Comparison of ENCODE assay signal across 8 cellular contexts in the genomic region with DNA sequence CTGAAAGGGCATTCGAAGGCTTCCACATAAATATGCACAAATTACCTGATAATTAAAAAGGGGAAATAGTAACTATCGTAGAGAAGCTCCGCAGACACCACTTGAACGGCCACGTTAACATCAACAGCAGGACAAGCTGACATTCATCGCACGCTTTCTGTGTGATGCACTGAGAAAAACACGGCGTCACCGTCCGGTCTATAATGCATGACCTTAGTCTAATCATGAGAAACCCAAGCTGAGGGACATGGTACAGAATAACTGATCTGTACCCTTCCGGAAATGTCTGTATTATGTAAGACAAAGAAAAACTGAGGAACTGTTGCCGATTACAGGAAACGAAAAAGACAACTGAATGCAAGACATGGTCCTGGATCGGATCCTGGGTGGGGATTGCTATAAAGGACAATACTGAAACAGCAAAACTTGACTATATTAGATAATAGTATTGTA. TPM values are rescaled to one million over a fixed set of nuclear protein-coding genes. Genes with fewer than 3 reads are reported as not detected.
DNase-seq lines count a peak whose midpoint lies in the region; ATAC-seq, FAIRE-seq and TF ChIP-seq lines count a peak whose summit lies in the region.

No MANE protein-coding gene starts in this region.

- TF ChIP-seq POLR2A in H54 (IDR thresholded peaks at IDR 0.05; ENCODE audit: low read depth, low read length), result no peak

- H3K27ac ChIP-seq in lower lobe of right lung, result peak overlapping the region; percentile 85

- peaks cover 12 to 18% of the 10 kb centered on the region in 2 donors for H3K36me3 Mint-ChIP-seq in CD14-positive monocyte
- peaks cover 41% of the 10 kb centered on the region for H3K36me3 Mint-ChIP-seq in MCF 10A (ENCODE audit: insufficient read depth, unreplicated experiment)

- DNase-seq in CD14-positive monocyte (ENCODE audit: low spot score) (peak; percentile 73), T-helper 2 cell (peak in 3 of 5 experiments; percentile 24 to 69 (median 29)), MCF 10A (ENCODE audit: unreplicated experiment) (no peak), lower lobe of right lung (no peak), H54 (ENCODE audit: insufficient read length, low spot score) (no peak)
- DNase-seq in stimulated activated naive CD8-positive, alpha-beta T cell treated with anti-CD3 and anti-CD28 coated beads, Interleukin-15, amount 100 ng/mL, for 72 hours, result peak in 1 of 2 donors; percentile 79

- CTCF ChIA-PET in MCF 10A (lab: Yijun Ruan, JAX), result interaction anchor here (0.9 to 1.0 kb wide), 2 partner anchors 11 to 231 kb away, joined by 3 to 5 read pairs; no protein-coding TSS in a partner anchor

- peaks cover 28% of the 10 kb centered on the region for H3K36me3 ChIP-seq in lower lobe of right lung

- TF ChIP-seq CTCF in CD14-positive monocyte (IDR thresholded peaks at IDR 0.05) (no peak), MCF 10A (IDR thresholded peaks at IDR 0.05; ENCODE audit: unreplicated experiment) (no peak), lower lobe of right lung (IDR thresholded peaks at IDR 0.05) (no peak)

- H3K27ac Mint-ChIP-seq in CD14-positive monocyte (peak overlapping the region; percentile 95 to 99 (median 98)), MCF 10A (ENCODE audit: low read depth, unreplicated experiment) (peak overlapping the region; percentile 85)
- peak overlapping the region; percentile 99 to 100 for H3K27ac Mint-ChIP-seq in stimulated activated naive CD8-positive, alpha-beta T cell treated with anti-CD3 and anti-CD28 coated beads, Interleukin-15, amount 100 ng/mL, for 72 hours

- BruUV-seq in MCF 10A (replicated peaks; lab: Mats Ljungman, UMichigan), result TSS peak; percentile 72

- H3K4me3 Mint-ChIP-seq in CD14-positive monocyte (peak overlapping the region; percentile 80 to 94), MCF 10A (ENCODE audit: unreplicated experiment) (peak overlapping the region; percentile 80)
- H3K4me3 Mint-ChIP-seq in stimulated activated naive CD8-positive, alpha-beta T cell treated with anti-CD3 and anti-CD28 coated beads, Interleukin-15, amount 100 ng/mL, for 72 hours, result peak overlapping the region; percentile 94 to 96

- H3K4me3 ChIP-seq in lower lobe of right lung, result peak overlapping the region; percentile 100

- POLR2A ChIA-PET in MCF 10A (lab: Yijun Ruan, JAX), result interaction anchor here (0.5 to 6.1 kb wide), 44 partner anchors 8 to 1759 kb away, joined by 3 to 88 read pairs (median 4); a partner anchor contains a TSS

- ATAC-seq in GM19395 (IDR thresholded peaks at IDR 0.05; ENCODE audit: unreplicated experiment), result peak; percentile 11
- ATAC-seq in HG03521 (IDR thresholded peaks at IDR 0.05; ENCODE audit: unreplicated experiment), result peak; percentile 6
- peak; percentile 10 to 39 for ATAC-seq in lower lobe of right lung
- ATAC-seq in stimulated activated naive CD8-positive, alpha-beta T cell treated with anti-CD3 and anti-CD28 coated beads, Interleukin-15, amount 100 ng/mL, for 72 hours, result peak; percentile 63

- H3K27me3 ChIP-seq in lower lobe of right lung (ENCODE audit: low read depth), result no peaks in the 10 kb centered on the region

- H3K27me3 Mint-ChIP-seq in CD14-positive monocyte (ENCODE audit: low read depth in 3 of 3) (peaks cover 0 to 5% (median 0%) of the 10 kb centered on the region in 3 donors), MCF 10A (ENCODE audit: insufficient read depth, unreplicated experiment) (no peaks in the 10 kb centered on the region)
- no peaks in the 10 kb centered on the region for H3K27me3 Mint-ChIP-seq in stimulated activated naive CD8-positive, alpha-beta T cell treated with anti-CD3 and anti-CD28 coated beads, Interleukin-15, amount 100 ng/mL, for 72 hours

- H3K9me3 ChIP-seq in lower lobe of right lung, result no peaks in the 10 kb centered on the region

- intact Hi-C loops in CD14-positive monocyte (cut with micrococcal nuclease), result loop anchor here in 1 of 2 donors (2.0 to 10.0 kb wide), 6 partner anchors 82 to 1242 kb away; a partner anchor contains a TSS
- intact Hi-C loops in MCF 10A (cut with micrococcal nuclease), result loop anchor here (10.0 kb wide), 1 partner anchor 98 kb away; a partner anchor contains a TSS
- intact Hi-C loops in lower lobe of right lung (cut with DNase I), result no loop called here

- peaks cover 34% of the 10 kb centered on the region for H3K4me1 Mint-ChIP-seq in CD14-positive monocyte
- peaks cover 28% of the 10 kb centered on the region for H3K4me1 Mint-ChIP-seq in MCF 10A (ENCODE audit: insufficient read depth, unreplicated experiment)
- peaks cover 38% of the 10 kb centered on the region for H3K4me1 Mint-ChIP-seq in stimulated activated naive CD8-positive, alpha-beta T cell treated with anti-CD3 and anti-CD28 coated beads, Interleukin-15, amount 100 ng/mL, for 72 hours

- H3K9me3 Mint-ChIP-seq in CD14-positive monocyte, result no peaks in the 10 kb centered on the region
- no peaks in the 10 kb centered on the region for H3K9me3 Mint-ChIP-seq in MCF 10A (ENCODE audit: unreplicated experiment)
- H3K9me3 Mint-ChIP-seq in stimulated activated naive CD8-positive, alpha-beta T cell treated with anti-CD3 and anti-CD28 coated beads, Interleukin-15, amount 100 ng/mL, for 72 hours, result no peaks in the 10 kb centered on the region

- no peak for FAIRE-seq in H54 (lab: Jason Lieb, UNC)

- H3K4me1 ChIP-seq in lower lobe of right lung, result peaks cover 43% of the 10 kb centered on the region

RNA-seq across cellular contexts. Expression of a gene that starts 0.7 kb away (rescaled TPM):
- 1 to 10 TPM; 8.3 to 8.5 TPM for polyA plus RNA-seq in CD14-positive monocyte
- total RNA-seq in MCF 10A (2022) (84.7 and 117 TPM in 2 replicates), lower lobe of right lung (43.8 TPM)

RNA-seq across cellular contexts. Expression of a gene that starts 14.7 kb away (rescaled TPM):
- polyA plus RNA-seq in CD14-positive monocyte, result under 1 TPM; 0.31 to 0.49 TPM
- 42.9 and 53.4 TPM in 2 replicates for total RNA-seq in MCF 10A (2022)
- total RNA-seq in lower lobe of right lung, result 63.1 TPM

RNA-seq across cellular contexts. Expression of a gene that starts 45.9 kb away (rescaled TPM):
- under 1 TPM; 0.27 to 0.35 TPM for polyA plus RNA-seq in CD14-positive monocyte
- 0.51 and 0.52 TPM in 2 replicates for total RNA-seq in MCF 10A (2022)
- total RNA-seq in lower lobe of right lung, result 3.6 TPM

Comparison
In these comparisons a context has a peak if more than half of its experiments do, and no peak if none do; other contexts are left out.
1. DNase-seq: peak in CD14-positive monocyte (single experiment) and T-helper 2 cell (3 of 5); none in MCF 10A (single experiment), lower lobe of right lung (single experiment) and H54 (single experiment).
2. ATAC-seq: peak in every context shown above with its lines; median percentile 63 in stimulated activated naive CD8-positive, alpha-beta T cell treated with anti-CD3 and anti-CD28 coated beads, Interleukin-15, amount 100 ng/mL, for 72 hours; 24 in lower lobe of right lung; 11 in GM19395; 6 in HG03521.
3. Peak in every context shown above with its lines, with median percentiles within 50 percentile points of each other: H3K27ac Mint-ChIP-seq and H3K4me3 Mint-ChIP-seq.